Comparison of ENCODE assay signal across 14 cellular contexts in genomic region chr6:24273471-24273870, GRCh38.
DNase-seq lines count a peak whose midpoint lies in the region; ATAC-seq lines count a peak whose summit lies in the region.
"Had no signal": no experiment of that assay in that cellular context is flagged by ENCODE, and none has a peak within 500 bp of the region (broad histone marks: within the 10 kb centered on the region; RNA-seq: fewer than 3 reads in every experiment).

No MANE protein-coding gene starts in this region.

- DNase-seq in NCI-H2029 (lab: John Stamatoyannopoulos, UW) (peak; percentile 23), NCI-H2029 treated with DMSO at 0.1 percent for 48 hours (lab: John Stamatoyannopoulos, UW) (no peak), NCI-H510A treated with DMSO at 0.1 percent for 48 hours (lab: John Stamatoyannopoulos, UW) (peak; percentile 42), fibroblast of peridontal ligament (ENCODE audit: extremely low read depth) (peak; percentile 24), COLO668 (lab: John Stamatoyannopoulos, UW; ENCODE audit: unreplicated experiment) (no peak), SW480 (ENCODE audit: low spot score) (no peak), DMS153 (lab: John Stamatoyannopoulos, UW) (no peak)
- DNase-seq: activated CD4-positive, alpha-beta T cell treated with anti-CD3 and anti-CD28 coated beads, Interleukin-2, amount 50 U/mL, for 1 hour; effector memory CD8-positive, alpha-beta T cell; left ventricle myocardium inferior; NCI-H2081 treated with DMSO at 0.1 percent for 48 hours; T-helper 2 cell had no signal

- no peak for ATAC-seq in GM18907 (IDR thresholded peaks at IDR 0.05; ENCODE audit: unreplicated experiment)
- ATAC-seq: effector memory CD8-positive, alpha-beta T cell; K562 had no signal

Comparison
In these comparisons a context has a peak if more than half of its experiments do, and no peak if none do; other contexts are left out.
1. DNase-seq: peak in NCI-H2029 (single experiment), NCI-H510A treated with DMSO at 0.1 percent for 48 hours (single experiment) and fibroblast of peridontal ligament (single experiment); none in NCI-H2029 treated with DMSO at 0.1 percent for 48 hours (single experiment), COLO668 (single experiment), SW480 (single experiment) and DMS153 (single experiment).